In the genomic region with DNA sequence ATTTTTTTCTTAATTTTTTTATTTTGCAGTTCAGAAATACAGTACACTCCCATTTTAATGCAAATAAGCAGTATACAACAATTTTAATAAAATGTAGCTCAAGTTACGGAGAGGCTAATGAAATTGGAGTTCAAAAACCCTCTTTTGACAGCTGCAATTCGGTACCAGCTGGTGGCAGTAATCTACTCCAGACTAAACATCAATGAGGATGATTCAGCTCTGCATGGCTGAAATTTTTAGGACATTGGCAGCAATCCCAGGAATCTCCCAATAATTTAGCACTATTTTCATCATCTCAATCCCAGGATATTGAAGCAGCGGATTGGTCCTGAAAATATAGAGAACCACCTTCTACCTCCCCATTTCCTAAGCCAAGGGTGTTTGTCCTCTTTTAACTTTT, we compare ENCODE assay signal across 9 cellular contexts.
DNase-seq lines count a peak whose midpoint lies in the region; ATAC-seq, FAIRE-seq and TF ChIP-seq lines count a peak whose summit lies in the region.
"Had no signal": no experiment of that assay in that cellular context is flagged by ENCODE, and none has a peak within 500 bp of the region (broad histone marks: within the 10 kb centered on the region; RNA-seq: fewer than 3 reads in every experiment).

No MANE protein-coding gene starts in this region.

- CTCF ChIA-PET in BJ (lab: Yijun Ruan, JAX) = interaction anchor here (1.2 kb wide), 1 partner anchor 9 kb away, joined by 4 read pairs; no protein-coding TSS in a partner anchor
- CTCF ChIA-PET in activated CD8-positive, alpha-beta T cell treated with anti-CD3 and anti-CD28 coated beads, Interleukin-2, amount 10 ng/mL, durations not matched to agents 7 days and 5 days (lab: Charles Lee) = no interaction called here

- POLR2A ChIA-PET in BJ (lab: Charles Lee) = no interaction called here
- POLR2A ChIA-PET in activated CD8-positive, alpha-beta T cell treated with anti-CD3 and anti-CD28 coated beads, Interleukin-2, amount 10 ng/mL, durations not matched to agents 7 days and 5 days (lab: Charles Lee) = no interaction called here

- ATAC-seq in activated CD8-positive, alpha-beta T cell treated with anti-CD3 and anti-CD28 coated beads, Interleukin-2, amount 10 ng/mL, durations not matched to agents 7 days and 5 days = no peak
- ATAC-seq: left colon had no signal

- no peak overlapping the region for H3K4me3 ChIP-seq in BJ (ENCODE audit: low read depth, low read length)

- H3K27me3 Mint-ChIP-seq in immature natural killer cell (ENCODE audit: low read depth in 3 of 3) = no peaks in the 10 kb centered on the region
- H3K27me3 Mint-ChIP-seq in activated CD8-positive, alpha-beta T cell treated with anti-CD3 and anti-CD28 coated beads, Interleukin-2, amount 10 ng/mL, durations not matched to agents 7 days and 5 days (ENCODE audit: low read depth) = no peaks in the 10 kb centered on the region

- no peaks in the 10 kb centered on the region for H3K36me3 ChIP-seq in BJ (ENCODE audit: control insufficient read depth, insufficient read depth, low read length)

- no peak overlapping the region for H3K27ac Mint-ChIP-seq in immature natural killer cell
- H3K27ac Mint-ChIP-seq in activated CD8-positive, alpha-beta T cell treated with anti-CD3 and anti-CD28 coated beads, Interleukin-2, amount 10 ng/mL, durations not matched to agents 7 days and 5 days = no peak overlapping the region

- H3K36me3 Mint-ChIP-seq in immature natural killer cell = no peaks in the 10 kb centered on the region
- no peaks in the 10 kb centered on the region for H3K36me3 Mint-ChIP-seq in activated CD8-positive, alpha-beta T cell treated with anti-CD3 and anti-CD28 coated beads, Interleukin-2, amount 10 ng/mL, durations not matched to agents 7 days and 5 days (ENCODE audit: low read depth)

- no peaks in the 10 kb centered on the region for H3K4me1 Mint-ChIP-seq in immature natural killer cell
- no peaks in the 10 kb centered on the region for H3K4me1 Mint-ChIP-seq in activated CD8-positive, alpha-beta T cell treated with anti-CD3 and anti-CD28 coated beads, Interleukin-2, amount 10 ng/mL, durations not matched to agents 7 days and 5 days (ENCODE audit: low read depth)

- H3K4me3 Mint-ChIP-seq in immature natural killer cell = no peak overlapping the region
- H3K4me3 Mint-ChIP-seq in activated CD8-positive, alpha-beta T cell treated with anti-CD3 and anti-CD28 coated beads, Interleukin-2, amount 10 ng/mL, durations not matched to agents 7 days and 5 days = no peak overlapping the region

- peak; percentile 65 for FAIRE-seq in islet of Langerhans (lab: Jason Lieb, UNC)

- DNase-seq in BJ (ENCODE audit: low read depth) = peak; percentile 37
- DNase-seq in NCI-H1694 (lab: John Stamatoyannopoulos, UW) = peak; percentile 55
- peak; percentile 67 for DNase-seq in astrocyte of the hippocampus (ENCODE audit: low read depth, low spot score)
- no peak for DNase-seq in immature natural killer cell
- no peak for DNase-seq in activated CD8-positive, alpha-beta T cell treated with anti-CD3 and anti-CD28 coated beads, Interleukin-2, amount 10 ng/mL, durations not matched to agents 7 days and 5 days
- no peak for DNase-seq in activated CD4-positive, alpha-beta T cell treated with anti-CD3 and anti-CD28 coated beads, Interleukin-2, amount 50 U/mL, for 4 hours
- DNase-seq in stimulated activated CD4-positive, alpha-beta T cell treated with anti-CD3 and anti-CD28 coated beads, Interleukin-15, amount 100 ng/mL, for 24 hours = no peak
- DNase-seq: left colon had no signal

- H3K9me3 Mint-ChIP-seq in immature natural killer cell = peaks cover 0 to 30% (median 4%) of the 10 kb centered on the region in 6 donors
- H3K9me3 Mint-ChIP-seq in activated CD8-positive, alpha-beta T cell treated with anti-CD3 and anti-CD28 coated beads, Interleukin-2, amount 10 ng/mL, durations not matched to agents 7 days and 5 days (ENCODE audit: insufficient read depth) = no peaks in the 10 kb centered on the region

- peak; percentile 52 for TF ChIP-seq CTCF in BJ (IDR thresholded peaks at IDR 0.05; ENCODE audit: insufficient read depth, low read depth, low read length)

- no peaks in the 10 kb centered on the region for H3K27me3 ChIP-seq in BJ (ENCODE audit: control insufficient read depth, insufficient read depth, low read length)

Comparison
In these comparisons a context has a peak if more than half of its experiments do, and no peak if none do; other contexts are left out.
1. DNase-seq: peak in BJ (single experiment), NCI-H1694 (single experiment) and astrocyte of the hippocampus (single experiment); none in immature natural killer cell (0 of 3), activated CD8-positive, alpha-beta T cell treated with anti-CD3 and anti-CD28 coated beads, Interleukin-2, amount 10 ng/mL, durations not matched to agents 7 days and 5 days (single experiment), activated CD4-positive, alpha-beta T cell treated with anti-CD3 and anti-CD28 coated beads, Interleukin-2, amount 50 U/mL, for 4 hours (0 of 2) and stimulated activated CD4-positive, alpha-beta T cell treated with anti-CD3 and anti-CD28 coated beads, Interleukin-15, amount 100 ng/mL, for 24 hours (single experiment).